8 cellular contexts compared by ENCODE assay signal in the genomic region with DNA sequence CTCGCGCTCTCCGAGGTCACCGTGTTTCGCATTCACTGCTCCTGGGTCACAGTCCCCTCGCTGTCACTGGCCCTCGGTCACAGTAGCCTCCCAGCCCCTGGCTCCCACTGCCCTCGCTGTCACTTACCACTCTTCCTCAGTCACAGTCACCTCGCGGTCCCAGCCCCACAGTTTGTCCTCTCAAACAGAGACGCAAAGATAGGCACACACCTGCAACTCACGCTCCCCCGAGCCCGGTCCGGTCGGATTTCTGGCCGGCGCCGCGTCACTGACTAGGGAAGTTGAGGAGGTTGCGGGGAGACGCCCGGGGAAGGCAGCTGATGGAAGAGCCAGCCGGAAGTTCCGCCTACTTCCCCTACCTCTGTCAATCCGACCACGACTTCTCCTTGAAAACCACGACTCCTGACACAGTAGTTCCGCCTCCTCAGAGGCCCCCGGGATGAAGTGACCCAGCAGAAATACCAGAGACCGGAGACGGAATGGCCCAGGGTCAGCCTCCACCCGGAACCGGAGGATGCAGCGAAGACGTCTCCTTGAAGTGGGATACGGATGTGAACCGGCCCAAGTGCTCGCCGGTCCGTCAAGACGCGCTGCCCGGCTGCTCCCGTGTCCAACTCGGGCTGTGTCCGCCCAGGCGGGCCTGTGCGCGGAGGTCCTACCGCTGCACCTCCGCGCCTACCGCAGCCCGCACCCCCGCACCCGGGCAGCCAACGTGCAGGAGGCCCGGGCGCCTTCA. TPM values are rescaled to one million over a fixed set of nuclear protein-coding genes. Genes with fewer than 3 reads are reported as not detected.
DNase-seq lines count a peak whose midpoint lies in the region; ATAC-seq and TF ChIP-seq lines count a peak whose summit lies in the region.

Gene PCYT1A (minus strand): TSS at position 322 of the 736 bp plus-strand sequence. CDS start 17,195 bp downstream, outside the sequence.

- TF ChIP-seq POLR2A in Peyer's patch (IDR thresholded peaks at IDR 0.05) (peak; percentile 80 to 84), esophagus muscularis mucosa (IDR thresholded peaks at IDR 0.05; ENCODE audit: low read depth) (peak; percentile 39)

- 1% methylated on average over 32 of the region's 60 CpGs for WGBS in esophagus muscularis mucosa

- peak within 1 kb of the TSS; percentile 61 to 83 (median 74) for H3K4me3 ChIP-seq in Peyer's patch
- peak within 1 kb of the TSS; percentile 71 to 85 (median 82) for H3K4me3 ChIP-seq in esophagus muscularis mucosa
- H3K4me3 ChIP-seq in muscle layer of colon (ENCODE audit: low read depth in 1 of 2, low read length in 2 of 2), result peak within 1 kb of the TSS; percentile 80 to 99

- peaks cover 31% of the 10 kb centered on the region for H3K4me1 Mint-ChIP-seq in activated T-cell treated with anti-CD3 and anti-CD28 coated beads, Interleukin-2, amount 50 U/mL, for 72 hours (ENCODE audit: low read depth)

- no peaks in the 10 kb centered on the region for H3K27me3 ChIP-seq in Peyer's patch
- no peaks in the 10 kb centered on the region for H3K27me3 ChIP-seq in esophagus muscularis mucosa
- no peaks in the 10 kb centered on the region for H3K27me3 ChIP-seq in muscle layer of colon (ENCODE audit: control insufficient read depth in 1 of 2, insufficient read depth in 2 of 2, low read length in 2 of 2)

- peak within 1 kb of the TSS; percentile 99 for H3K27ac Mint-ChIP-seq in activated T-cell treated with anti-CD3 and anti-CD28 coated beads, Interleukin-2, amount 50 U/mL, for 72 hours

- H3K36me3 Mint-ChIP-seq in activated T-cell treated with anti-CD3 and anti-CD28 coated beads, Interleukin-2, amount 50 U/mL, for 72 hours (ENCODE audit: insufficient read depth in 2 of 2), result peaks cover 6 to 9% of the 10 kb centered on the region in 2 donors

- TF ChIP-seq CTCF in Peyer's patch (IDR thresholded peaks at IDR 0.05) (no peak), esophagus muscularis mucosa (IDR thresholded peaks at IDR 0.05) (no peak)

- peak; percentile 95 for DNase-seq in DMS114 treated with DMSO at 0.1 percent for 48 hours (lab: John Stamatoyannopoulos, UW; ENCODE audit: unreplicated experiment)
- peak; percentile 92 for DNase-seq in KG1 (lab: John Stamatoyannopoulos, UW)
- DNase-seq in Peyer's patch, result peak; percentile 87 to 94 (median 91)
- peak; percentile 77 to 78 for DNase-seq in activated T-cell treated with anti-CD3 and anti-CD28 coated beads, Interleukin-2, amount 50 U/mL, for 72 hours
- DNase-seq in esophagus muscularis mucosa (ENCODE audit: extremely low spot score), result peak; percentile 97
- peak; percentile 46 to 53 for DNase-seq in stimulated activated CD8-positive, alpha-beta memory T cell treated with anti-CD3 and anti-CD28 coated beads, Interleukin-7, amount 100 ng/mL, for 1 hour (ENCODE audit: low read depth in 2 of 2)

- peak within 1 kb of the TSS; percentile 99 for H3K9ac ChIP-seq in muscle layer of colon (ENCODE audit: low read length)

- ATAC-seq in GM21717 (IDR thresholded peaks at IDR 0.05; ENCODE audit: unreplicated experiment), result peak; percentile 83
- peak; percentile 87 to 92 for ATAC-seq in activated T-cell treated with anti-CD3 and anti-CD28 coated beads, Interleukin-2, amount 50 U/mL, for 72 hours (replicated peaks in 1 of 2)

- H3K4me3 Mint-ChIP-seq in activated T-cell treated with anti-CD3 and anti-CD28 coated beads, Interleukin-2, amount 50 U/mL, for 72 hours, result peak within 1 kb of the TSS; percentile 98 to 99

- no peaks in the 10 kb centered on the region for H3K27me3 Mint-ChIP-seq in activated T-cell treated with anti-CD3 and anti-CD28 coated beads, Interleukin-2, amount 50 U/mL, for 72 hours (ENCODE audit: low read depth)

- no peaks in the 10 kb centered on the region for H3K9me3 ChIP-seq in Peyer's patch
- no peaks in the 10 kb centered on the region for H3K9me3 ChIP-seq in esophagus muscularis mucosa
- no peaks in the 10 kb centered on the region for H3K9me3 ChIP-seq in muscle layer of colon (ENCODE audit: low read length)

- H3K27ac ChIP-seq in Peyer's patch (peak within 1 kb of the TSS; percentile 89 to 92 (median 90)), esophagus muscularis mucosa (replicated peaks in 1 of 4) (peak within 1 kb of the TSS; percentile 83 to 90 (median 90)), muscle layer of colon (ENCODE audit: low read depth, low read length) (peak within 1 kb of the TSS; percentile 96)

- H3K9me3 Mint-ChIP-seq in activated T-cell treated with anti-CD3 and anti-CD28 coated beads, Interleukin-2, amount 50 U/mL, for 72 hours, result no peaks in the 10 kb centered on the region

- no peak for TF ChIP-seq EP300 in esophagus muscularis mucosa (IDR thresholded peaks at IDR 0.05)

- H3K36me3 ChIP-seq in Peyer's patch, result no peaks in the 10 kb centered on the region
- no peaks in the 10 kb centered on the region for H3K36me3 ChIP-seq in esophagus muscularis mucosa
- H3K36me3 ChIP-seq in muscle layer of colon (ENCODE audit: insufficient read depth, low read length), result no peaks in the 10 kb centered on the region

- peaks cover 0 to 33% (median 2%) of the 10 kb centered on the region in 4 donors for H3K4me1 ChIP-seq in Peyer's patch
- peaks cover 34 to 44% (median 38%) of the 10 kb centered on the region in 4 donors for H3K4me1 ChIP-seq in esophagus muscularis mucosa
- H3K4me1 ChIP-seq in muscle layer of colon (ENCODE audit: insufficient read depth, low read length), result peaks cover 20% of the 10 kb centered on the region

- intact Hi-C loops in esophagus muscularis mucosa (cut with DNase I), result no loop called here

RNA-seq across cellular contexts. Expression of gene PCYT1A, which starts in this region (rescaled TPM):
- total RNA-seq in Peyer's patch (100 to 1,000 TPM; 168 to 211 (median 177) TPM), esophagus muscularis mucosa (10 to 100 TPM; 55.7 to 62.7 (median 59.3) TPM)
- total RNA-seq in activated T-cell treated with anti-CD3 and anti-CD28 coated beads, Interleukin-2, amount 50 U/mL, for 72 hours, result 10 to 100 TPM; 52.0 to 56.9 TPM

Comparison
In these comparisons a context has a peak if more than half of its experiments do, and no peak if none do; other contexts are left out.
1. Peak in every context shown above with its lines: DNase-seq, ATAC-seq, H3K4me3 ChIP-seq and H3K27ac ChIP-seq.